Comparison of ENCODE assay signal across 8 cellular contexts in the genomic region with DNA sequence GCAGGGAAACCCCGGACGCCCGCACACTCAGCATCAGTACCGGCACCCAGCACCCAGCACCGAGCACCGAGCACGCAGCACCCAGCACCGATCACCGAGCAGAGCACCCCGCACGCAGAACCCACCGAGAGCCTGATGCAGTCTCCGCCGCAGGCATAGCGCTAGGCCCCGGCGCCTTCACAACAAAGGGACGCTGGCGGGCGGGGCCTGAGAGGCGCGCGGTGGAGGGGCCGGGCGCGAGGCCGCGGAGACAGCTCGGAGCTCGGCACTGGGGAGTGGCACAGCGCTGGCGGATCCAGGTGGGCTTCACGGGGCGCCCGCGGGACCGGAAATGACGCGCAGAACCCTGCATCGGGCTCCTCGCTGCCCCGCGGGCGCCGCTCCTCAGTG. TPM values are rescaled to one million over a fixed set of nuclear protein-coding genes. Genes with fewer than 3 reads are reported as not detected.
DNase-seq lines count a peak whose midpoint lies in the region; ATAC-seq and TF ChIP-seq lines count a peak whose summit lies in the region.
"Not testable (repeated sequence)": the region's sequence is repeated elsewhere in the genome, so short reads cannot be mapped to it uniquely, and the experiment has no call there.

No MANE protein-coding gene starts in this region.

- not testable (repeated sequence) for H3K27me3 Mint-ChIP-seq in activated B cell treated with CpG ODN at 0.5 μM for 24 hours

- H3K27ac Mint-ChIP-seq in activated B cell treated with CpG ODN at 0.5 μM for 24 hours, result peak overlapping the region; percentile 46

- H3K27me3 ChIP-seq in brain microvascular endothelial cell (replicated peaks); iPS DF 6.9 (ENCODE audit: control insufficient read depth, insufficient read depth, low read length); psoas muscle (ENCODE audit: insufficient read depth in 3 of 3, low read length in 2 of 3); thyroid gland: not testable (repeated sequence)

- in situ Hi-C loops in brain microvascular endothelial cell (cut with HindIII; ENCODE audit: low pct_ligation_motif_present, low sequenced_read_pairs), result not testable (repeated sequence)

- not testable (repeated sequence) for H3K36me3 Mint-ChIP-seq in activated B cell treated with CpG ODN at 0.5 μM for 24 hours (ENCODE audit: low read depth)

- H3K4me3 ChIP-seq in brain microvascular endothelial cell (ENCODE audit: low read depth, low read length) (peak overlapping the region; percentile 58), iPS DF 6.9 (ENCODE audit: low read length) (peak overlapping the region; percentile 53; the same call in 1 of the 2 replicates), psoas muscle (peak overlapping the region; percentile 70), thyroid gland (replicated peaks in 1 of 3) (peak overlapping the region in 2 of 3 donors; percentile 28 to 77)

- not testable (repeated sequence) for H3K9me3 Mint-ChIP-seq in activated B cell treated with CpG ODN at 0.5 μM for 24 hours

- H3K27ac ChIP-seq in brain microvascular endothelial cell (peak overlapping the region; percentile 70), psoas muscle (peak overlapping the region; percentile 90), thyroid gland (peak overlapping the region; percentile 82 to 99 (median 93))
- H3K27ac ChIP-seq in iPS DF 6.9 (ENCODE audit: low read length), result not testable (repeated sequence)

- CTCF ChIA-PET in activated B cell treated with CpG ODN at 0.5 μM for 24 hours (lab: Charles Lee), result not testable (repeated sequence)

- POLR2A ChIA-PET in activated B cell treated with CpG ODN at 0.5 μM for 24 hours (lab: Charles Lee), result not testable (repeated sequence)

- H3K36me3 ChIP-seq in brain microvascular endothelial cell (replicated peaks); iPS DF 6.9 (ENCODE audit: control insufficient read depth, insufficient read depth, low read length); psoas muscle (ENCODE audit: insufficient read depth in 1 of 2, low read depth in 1 of 2); thyroid gland: not testable (repeated sequence)

- intact Hi-C loops in activated B cell treated with CpG ODN at 0.5 μM for 24 hours (cut with micrococcal nuclease); thyroid gland (cut with DNase I): not testable (repeated sequence)
- intact Hi-C loops in psoas muscle (cut with DNase I), result loop anchor here in 1 of 2 donors (10.0 kb wide), 1 partner anchor 52 kb away; no protein-coding TSS in a partner anchor

- H3K9me3 ChIP-seq in iPS DF 6.9 (ENCODE audit: control insufficient read depth, insufficient read depth, low read length); psoas muscle; thyroid gland: not testable (repeated sequence)

- not testable (repeated sequence) for H3K4me1 ChIP-seq in iPS DF 6.9 (ENCODE audit: control insufficient read depth, insufficient read depth, low read length); psoas muscle; thyroid gland

- not testable (repeated sequence) for H3K4me1 Mint-ChIP-seq in activated B cell treated with CpG ODN at 0.5 μM for 24 hours

- not testable (repeated sequence) for TF ChIP-seq CTCF in activated B cell treated with CpG ODN at 0.5 μM for 24 hours (IDR thresholded peaks at IDR 0.05); brain microvascular endothelial cell (IDR thresholded peaks at IDR 0.05; ENCODE audit: low read depth, low read length, missing control alignments); psoas muscle (IDR thresholded peaks at IDR 0.05); thyroid gland (IDR thresholded peaks at IDR 0.05)

- peak; percentile 49 for TF ChIP-seq POLR2A in GM18505 (IDR thresholded peaks at IDR 0.05; ENCODE audit: borderline replicate concordance, extremely low read depth, insufficient read depth, insufficient read length)
- peak in 1 of 2 donors; percentile 46 for TF ChIP-seq POLR2A in thyroid gland (IDR thresholded peaks at IDR 0.05)

- peak; percentile 72 for DNase-seq in NCI-H2227 treated with DMSO at 0.1 percent for 48 hours (lab: John Stamatoyannopoulos, UW)
- peak; percentile 68 for DNase-seq in activated B cell treated with CpG ODN at 0.5 μM for 24 hours
- peak; percentile 76 for DNase-seq in brain microvascular endothelial cell
- not testable (repeated sequence) for DNase-seq in iPS DF 6.9 (ENCODE audit: low read depth, low spot score)
- peak; percentile 52 to 56 for DNase-seq in psoas muscle
- peak; percentile 71 to 77 for DNase-seq in thyroid gland

- no CpG with 5 or more reads among the region's 45 CpGs for WGBS in iPS DF 6.9 (ENCODE audit: insufficient coverage, insufficient read length)
- 0 to 1% (median 0%) methylated on average over 6 to 32 of the region's 45 CpGs for WGBS in psoas muscle, 3 donors
- WGBS in thyroid gland, 2 donors, result 0% methylated on average over 6 of the region's 45 CpGs; no CpG with 5 or more reads in 1 of the 2 donors

- H3K4me3 Mint-ChIP-seq in activated B cell treated with CpG ODN at 0.5 μM for 24 hours, result peak overlapping the region; percentile 67

- peak; percentile 40 for ATAC-seq in GM18505 (IDR thresholded peaks at IDR 0.05; ENCODE audit: unreplicated experiment)
- ATAC-seq in HG03139 (IDR thresholded peaks at IDR 0.05; ENCODE audit: unreplicated experiment), result peak; percentile 37
- peak; percentile 62 for ATAC-seq in activated B cell treated with CpG ODN at 0.5 μM for 24 hours (ENCODE audit: low read depth)
- peak in 1 of 4 donors; percentile 61 for ATAC-seq in psoas muscle

RNA-seq across cellular contexts. Expression of a gene that starts 0.3 kb away (rescaled TPM):
- total RNA-seq in activated B cell treated with CpG ODN at 0.5 μM for 24 hours (47.6 and 54.7 TPM in 2 replicates), psoas muscle (10 to 100 TPM; 12.6 to 23.9 (median 14.9) TPM), thyroid gland (10 to 100 TPM; 35.5 to 85.1 (median 50.2) TPM)
- polyA plus RNA-seq in psoas muscle, result 10 to 100 TPM in 2 of 3 donors, 1 to 10 TPM in 1; 9.2 to 16.4 (median 11.5) TPM

RNA-seq across cellular contexts. Expression of a gene that starts 31.8 kb away (rescaled TPM):
- total RNA-seq in activated B cell treated with CpG ODN at 0.5 μM for 24 hours, result 48.6 and 58.9 TPM in 2 replicates
- total RNA-seq in psoas muscle, result 10 to 100 TPM; 15.9 to 36.6 (median 22.5) TPM
- 10 to 100 TPM; 16.8 to 29.8 (median 17.4) TPM for polyA plus RNA-seq in psoas muscle
- total RNA-seq in thyroid gland, result 10 to 100 TPM; 14.7 to 36.1 (median 29.5) TPM

RNA-seq across cellular contexts. Expression of a gene that starts 33.5 kb away (rescaled TPM):
- total RNA-seq in activated B cell treated with CpG ODN at 0.5 μM for 24 hours (28.5 and 29.1 TPM in 2 replicates), psoas muscle (10 to 100 TPM; 30.6 to 43.0 (median 36.4) TPM), thyroid gland (10 to 100 TPM; 12.8 to 23.7 (median 15.0) TPM)
- polyA plus RNA-seq in psoas muscle, result 10 to 100 TPM; 42.1 to 72.8 (median 55.2) TPM
